Comparison of ENCODE assay signal across 23 cellular contexts in genomic region chrX:1020634-1021166, GRCh38.
A peak's percentile ranks its signal among the peaks of the same experiment; 100 is the strongest.
DNase-seq lines count a peak whose midpoint lies in the region; FAIRE-seq and TF ChIP-seq lines count a peak whose summit lies in the region.
"Had no signal": no experiment of that assay in that cellular context is flagged by ENCODE, and none has a peak within 500 bp of the region (broad histone marks: within the 10 kb centered on the region; RNA-seq: fewer than 3 reads in every experiment).

No MANE protein-coding gene starts in this region.

- no peaks in the 10 kb centered on the region for H3K4me1 ChIP-seq in HEK293 (ENCODE audit: control insufficient read depth, insufficient read depth, low read length)
- H3K4me1 ChIP-seq: A549, BE2C had no signal

- CTCF ChIA-PET in HEK293 (lab: Yijun Ruan, JAX) = no interaction called here

- H3K27me3 ChIP-seq in bronchial epithelial cell (ENCODE audit: control insufficient read depth, insufficient read depth, low read length) = no peaks in the 10 kb centered on the region
- H3K27me3 ChIP-seq: BE2C; BLaER1 treated with 17β-estradiol and CSF1 and Interleukin-3, amounts not matched to agents 10 nM and 100 nM had no signal

- peak; percentile 43 for FAIRE-seq in bronchial epithelial cell (lab: Jason Lieb, UNC)
- FAIRE-seq: A549, D721Med, GM12878 had no signal

- no peaks in the 10 kb centered on the region for H3K36me3 ChIP-seq in HEK293 (ENCODE audit: control insufficient read depth in 2 of 2, insufficient read depth in 1 of 2, low read length in 2 of 2)
- no peaks in the 10 kb centered on the region for H3K36me3 ChIP-seq in bronchial epithelial cell (ENCODE audit: control insufficient read depth, insufficient read depth, low read length)
- H3K36me3 ChIP-seq: BE2C; BLaER1 treated with 17β-estradiol and CSF1 and Interleukin-3, amounts not matched to agents 10 nM and 100 nM had no signal

- DNase-seq in bronchial epithelial cell (ENCODE audit: low read depth) (no peak), islet precursor cell (peak; percentile 4), SKM-1 treated with dmso at 0.1 percent for 144 hours (lab: John Stamatoyannopoulos, UW; ENCODE audit: unreplicated experiment) (no peak), NCI-H345 (lab: John Stamatoyannopoulos, UW) (no peak), hepatic stellate cell (ENCODE audit: low spot score) (no peak)
- DNase-seq: ACHN; AML-193; BE2C; CD4-positive, alpha-beta T cell; CD8-positive, alpha-beta memory T cell; DMS 273 treated with DMSO at 0.1 percent for 48 hours; DMS79; EL; GDM1; GM23248; H9; HFFc6 had no signal

- H3K4me3 ChIP-seq in HEK293 (ENCODE audit: low read depth, low read length) = no peak overlapping the region
- no peak overlapping the region for H3K4me3 ChIP-seq in bronchial epithelial cell (ENCODE audit: low read depth, low read length)
- H3K4me3 ChIP-seq: A549; BLaER1 treated with 17β-estradiol and CSF1 and Interleukin-3, amounts not matched to agents 10 nM and 100 nM; GM12878; GM23248 had no signal

- TF ChIP-seq CTCF in HEK293 (tag by site-specific recombination; IDR thresholded peaks at IDR 0.05) = no peak
- no peak for TF ChIP-seq CTCF in bronchial epithelial cell (IDR thresholded peaks at IDR 0.05; ENCODE audit: insufficient read depth, low read length, severe bottlenecking)

- no peak overlapping the region for H3K27ac ChIP-seq in HEK293 (ENCODE audit: extremely low read depth, low read depth, low read length)
- H3K27ac ChIP-seq: 22Rv1; A549; BLaER1 treated with 17β-estradiol and CSF1 and Interleukin-3, amounts not matched to agents 10 nM and 100 nM; GM23248 had no signal

- POLR2A ChIA-PET in HEK293 (lab: Yijun Ruan, JAX) = no interaction called here

- peaks cover 3% of the 10 kb centered on the region for H3K9me3 ChIP-seq in HEK293 (ENCODE audit: control insufficient read depth, insufficient read depth, low read depth, low read length)
- H3K9me3 ChIP-seq: BE2C had no signal

TF ChIP-seq in HEK293, 187 proteins besides CTCF, POLR2A, EP300 and RAD21:
- no peak for TF ChIP-seq ZNF626 (tag by site-specific recombination; IDR thresholded peaks at IDR 0.05)
- TF ChIP-seq ZNF146 (tag by site-specific recombination; IDR thresholded peaks at IDR 0.05) = peak; percentile 97
- no peak for TF ChIP-seq HOXA7 (CRISPR knock-in tag; IDR thresholded peaks at IDR 0.05; ENCODE audit: borderline replicate concordance)
TF ChIP-seq in HEK293: peak in this region for 1.
